In the genomic region with DNA sequence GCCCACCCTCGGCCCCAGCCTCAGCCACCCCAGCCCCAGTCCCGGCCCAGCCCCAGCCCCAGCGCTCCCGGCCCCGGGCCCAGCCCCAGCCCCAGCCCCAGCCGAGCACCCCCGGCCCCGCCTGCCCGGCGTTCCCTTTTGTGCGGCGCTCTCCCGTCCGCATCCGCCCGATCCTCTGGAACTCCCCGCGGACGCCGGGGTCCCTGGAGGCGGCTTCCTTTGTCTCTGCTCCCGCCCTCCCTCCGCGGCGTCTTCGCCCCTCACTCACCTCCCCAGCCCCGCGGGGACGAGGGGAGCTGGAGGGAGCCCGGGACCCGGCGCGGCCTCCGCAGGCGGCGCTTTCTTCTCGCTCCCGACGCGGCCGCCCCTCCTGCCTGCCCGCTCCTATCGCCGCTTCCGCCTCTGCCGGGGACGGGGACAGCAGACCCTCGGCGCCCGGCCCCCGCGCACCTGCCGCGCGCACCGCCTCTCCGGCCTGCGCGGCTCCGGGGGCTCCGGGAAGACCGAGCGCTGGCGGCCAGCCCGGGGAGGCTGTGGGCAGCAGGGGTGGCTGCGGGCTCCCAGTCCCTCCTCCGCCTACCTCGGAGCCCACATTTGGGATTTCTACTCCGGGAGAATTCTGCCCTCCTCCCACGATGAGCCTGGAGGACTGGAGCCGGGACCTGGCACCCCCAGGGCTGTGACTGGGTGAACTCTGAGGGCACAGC, we compare ENCODE assay signal across 11 cellular contexts. TPM values are rescaled to one million over a fixed set of nuclear protein-coding genes. Genes with fewer than 3 reads are reported as not detected.
DNase-seq lines count a peak whose midpoint lies in the region; ATAC-seq and TF ChIP-seq lines count a peak whose summit lies in the region.
"Had no signal": no experiment of that assay in that cellular context is flagged by ENCODE, and none has a peak within 500 bp of the region (broad histone marks: within the 10 kb centered on the region; RNA-seq: fewer than 3 reads in every experiment).

No MANE protein-coding gene starts in this region.

- H3K27ac Mint-ChIP-seq in T-helper 2 cell treated with Interferon-gamma antibody and Interleukin-4, amounts not matched to agents 5 μg/mL and 100 μg/mL, for 36 hours: no peak overlapping the region
- H3K27ac Mint-ChIP-seq in WTC11: no peak overlapping the region
- H3K27ac Mint-ChIP-seq: activated CD4-positive, alpha-beta T cell treated with anti-CD3 and anti-CD28 coated beads, Interleukin-2, amount 10 ng/mL, durations not matched to agents 7 days and 5 days had no signal

- ATAC-seq in WTC11: peak; percentile 24
- no peak for ATAC-seq in GM18858 (IDR thresholded peaks at IDR 0.05; ENCODE audit: unreplicated experiment)
- ATAC-seq in HG03354 (IDR thresholded peaks at IDR 0.05; ENCODE audit: poor library complexity, severe bottlenecking, unreplicated experiment): no peak

- peak overlapping the region; percentile 68 for H3K4me3 ChIP-seq in left ventricle myocardium inferior
- peak overlapping the region; percentile 59 for H3K4me3 ChIP-seq in smooth muscle cell

- TF ChIP-seq CTCF in WTC11 (IDR thresholded peaks at IDR 0.05) (no peak), left ventricle myocardium inferior (IDR thresholded peaks at IDR 0.05; ENCODE audit: borderline replicate concordance) (no peak), smooth muscle cell (IDR thresholded peaks at IDR 0.05; ENCODE audit: borderline replicate concordance, insufficient read depth, poor library complexity, severe bottlenecking) (no peak)

- peak overlapping the region; percentile 96 for H3K4me2 ChIP-seq in smooth muscle cell

- H3K79me2 ChIP-seq in smooth muscle cell (ENCODE audit: low read depth): no peaks in the 10 kb centered on the region

- peaks cover 9% of the 10 kb centered on the region for H3K4me1 Mint-ChIP-seq in T-helper 2 cell treated with Interferon-gamma antibody and Interleukin-4, amounts not matched to agents 5 μg/mL and 100 μg/mL, for 36 hours (ENCODE audit: low read depth)
- H3K4me1 Mint-ChIP-seq in WTC11: peaks cover 10% of the 10 kb centered on the region

- 3% methylated on average over 42 of the region's 71 CpGs for WGBS in smooth muscle cell (ENCODE audit: low lambda C conversion rate)

- H3K9me3 Mint-ChIP-seq in T-helper 2 cell treated with Interferon-gamma antibody and Interleukin-4, amounts not matched to agents 5 μg/mL and 100 μg/mL, for 36 hours: no peaks in the 10 kb centered on the region
- no peaks in the 10 kb centered on the region for H3K9me3 Mint-ChIP-seq in WTC11
- H3K9me3 Mint-ChIP-seq: activated CD4-positive, alpha-beta T cell treated with anti-CD3 and anti-CD28 coated beads, Interleukin-2, amount 10 ng/mL, durations not matched to agents 7 days and 5 days had no signal

- DNase-seq in T-helper 2 cell treated with Interferon-gamma antibody and Interleukin-4, amounts not matched to agents 5 μg/mL and 100 μg/mL, for 36 hours (ENCODE audit: low spot score): no peak
- DNase-seq in T-helper 2 cell: no peak
- DNase-seq in WTC11 (ENCODE audit: low spot score): peak; percentile 59
- DNase-seq in left ventricle myocardium inferior: no peak
- DNase-seq in smooth muscle cell (lab: John Stamatoyannopoulos, UW; ENCODE audit: unreplicated experiment): no peak
- no peak for DNase-seq in GF-D8 (lab: John Stamatoyannopoulos, UW)

- POLR2A ChIA-PET in WTC11 (lab: Charles Lee): interaction anchor here (0.8 to 1.6 kb wide), 3 partner anchors 9 to 83 kb away, joined by 3 to 4 read pairs (median 3); partner anchors contain the start of gene C1orf159

- CTCF ChIA-PET in WTC11 (lab: Charles Lee): interaction anchor here (0.6 to 4.3 kb wide), 37 partner anchors 7 to 271 kb away, joined by 3 to 57 read pairs (median 4); partner anchors contain the start of genes AGRN, HES4, ISG15 and NOC2L

- no peaks in the 10 kb centered on the region for H3K9me3 ChIP-seq in left ventricle myocardium inferior (replicated peaks)
- H3K9me3 ChIP-seq in smooth muscle cell (replicated peaks; ENCODE audit: low read depth): no peaks in the 10 kb centered on the region
- H3K9me3 ChIP-seq: BE2C had no signal

- H3K9ac ChIP-seq in smooth muscle cell (ENCODE audit: low read depth): no peak overlapping the region

- H3K27me3 Mint-ChIP-seq in T-helper 2 cell treated with Interferon-gamma antibody and Interleukin-4, amounts not matched to agents 5 μg/mL and 100 μg/mL, for 36 hours (ENCODE audit: low read depth): peaks cover 26% of the 10 kb centered on the region
- peaks cover 39% of the 10 kb centered on the region for H3K27me3 Mint-ChIP-seq in WTC11 (ENCODE audit: low read depth)

- intact Hi-C loops in left ventricle myocardium inferior (cut with micrococcal nuclease): no loop called here

- H3K36me3 Mint-ChIP-seq in T-helper 2 cell treated with Interferon-gamma antibody and Interleukin-4, amounts not matched to agents 5 μg/mL and 100 μg/mL, for 36 hours (ENCODE audit: low read depth): no peaks in the 10 kb centered on the region
- H3K36me3 Mint-ChIP-seq in WTC11: peaks cover 5% of the 10 kb centered on the region; the same call in 1 of the 2 replicates

- no peaks in the 10 kb centered on the region for H3K36me3 ChIP-seq in left ventricle myocardium inferior
- no peaks in the 10 kb centered on the region for H3K36me3 ChIP-seq in smooth muscle cell (ENCODE audit: low read depth)
- H3K36me3 ChIP-seq: BE2C had no signal

- peaks cover 56% of the 10 kb centered on the region for H3K27me3 ChIP-seq in left ventricle myocardium inferior (ENCODE audit: low read depth)
- peaks cover 14% of the 10 kb centered on the region for H3K27me3 ChIP-seq in smooth muscle cell (ENCODE audit: low read depth)

- H3K4me1 ChIP-seq in left ventricle myocardium inferior (peaks cover 30% of the 10 kb centered on the region), smooth muscle cell (ENCODE audit: low read depth) (peaks cover 7% of the 10 kb centered on the region)
- H3K4me1 ChIP-seq: BE2C had no signal

- H3K4me3 Mint-ChIP-seq in T-helper 2 cell treated with Interferon-gamma antibody and Interleukin-4, amounts not matched to agents 5 μg/mL and 100 μg/mL, for 36 hours: peak overlapping the region; percentile 54
- H3K4me3 Mint-ChIP-seq in WTC11: peak overlapping the region; percentile 67
- H3K4me3 Mint-ChIP-seq: activated CD4-positive, alpha-beta T cell treated with anti-CD3 and anti-CD28 coated beads, Interleukin-2, amount 10 ng/mL, durations not matched to agents 7 days and 5 days had no signal

- no peaks in the 10 kb centered on the region for H3F3A ChIP-seq in smooth muscle cell (ENCODE audit: low read depth)

- no peak overlapping the region for H3K27ac ChIP-seq in left ventricle myocardium inferior (replicated peaks)
- H3K27ac ChIP-seq in smooth muscle cell (ENCODE audit: low read depth): no peak overlapping the region

- H2AFZ ChIP-seq in smooth muscle cell (ENCODE audit: low read depth): no peak overlapping the region

- peaks cover 70% of the 10 kb centered on the region for H4K20me1 ChIP-seq in smooth muscle cell (ENCODE audit: low read depth)

TF ChIP-seq in WTC11, 78 proteins besides CTCF, POLR2A, EP300 and RAD21 (continues in another document):
- no peak for TF ChIP-seq RORB (CRISPR knock-in tag; IDR thresholded peaks at IDR 0.05)
- TF ChIP-seq, protein P1, sequence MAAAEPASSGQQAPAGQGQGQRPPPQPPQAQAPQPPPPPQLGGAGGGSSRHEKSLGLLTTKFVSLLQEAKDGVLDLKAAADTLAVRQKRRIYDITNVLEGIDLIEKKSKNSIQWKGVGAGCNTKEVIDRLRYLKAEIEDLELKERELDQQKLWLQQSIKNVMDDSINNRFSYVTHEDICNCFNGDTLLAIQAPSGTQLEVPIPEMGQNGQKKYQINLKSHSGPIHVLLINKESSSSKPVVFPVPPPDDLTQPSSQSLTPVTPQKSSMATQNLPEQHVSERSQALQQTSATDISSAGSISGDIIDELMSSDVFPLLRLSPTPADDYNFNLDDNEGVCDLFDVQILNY (CRISPR knock-in tag; IDR thresholded peaks at IDR 0.05): 0 out of 2 replicates have a peak, but pooled peaks have one; percentile 14
- no peak for TF ChIP-seq ESRRA (CRISPR knock-in tag; IDR thresholded peaks at IDR 0.05; ENCODE audit: borderline replicate concordance)
- TF ChIP-seq, protein P2, sequence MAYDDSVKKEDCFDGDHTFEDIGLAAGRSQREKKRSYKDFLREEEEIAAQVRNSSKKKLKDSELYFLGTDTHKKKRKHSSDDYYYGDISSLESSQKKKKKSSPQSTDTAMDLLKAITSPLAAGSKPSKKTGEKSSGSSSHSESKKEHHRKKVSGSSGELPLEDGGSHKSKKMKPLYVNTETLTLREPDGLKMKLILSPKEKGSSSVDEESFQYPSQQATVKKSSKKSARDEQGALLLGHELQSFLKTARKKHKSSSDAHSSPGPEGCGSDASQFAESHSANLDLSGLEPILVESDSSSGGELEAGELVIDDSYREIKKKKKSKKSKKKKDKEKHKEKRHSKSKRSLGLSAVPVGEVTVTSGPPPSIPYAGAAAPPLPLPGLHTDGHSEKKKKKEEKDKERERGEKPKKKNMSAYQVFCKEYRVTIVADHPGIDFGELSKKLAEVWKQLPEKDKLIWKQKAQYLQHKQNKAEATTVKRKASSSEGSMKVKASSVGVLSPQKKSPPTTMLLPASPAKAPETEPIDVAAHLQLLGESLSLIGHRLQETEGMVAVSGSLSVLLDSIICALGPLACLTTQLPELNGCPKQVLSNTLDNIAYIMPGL (CRISPR knock-in tag; IDR thresholded peaks at IDR 0.05): peak; percentile 49; the same call in 1 of the 2 replicates
- TF ChIP-seq NFATC4 (CRISPR knock-in tag; IDR thresholded peaks at IDR 0.05): no peak
- TF ChIP-seq CBFB (CRISPR knock-in tag; IDR thresholded peaks at IDR 0.05; ENCODE audit: low read depth): no peak
- no peak for TF ChIP-seq ATF1 (CRISPR knock-in tag; IDR thresholded peaks at IDR 0.05)

RNA-seq across cellular contexts. Expression of gene AGRN, which starts 14.0 kb away (rescaled TPM):
- total RNA-seq in WTC11 (2021) (184 to 198 TPM (median 186 TPM) in 3 replicates), left ventricle myocardium inferior (13.0 TPM), smooth muscle cell (24.7 and 28.9 TPM in 2 replicates)
- 17.5 and 31.0 TPM in 2 replicates for polyA plus RNA-seq in smooth muscle cell

RNA-seq across cellular contexts. Expression of gene ISG15, which starts 20.6 kb away (rescaled TPM):
- 29.5 to 38.3 TPM (median 36.1 TPM) in 3 replicates for total RNA-seq in WTC11 (2021)
- total RNA-seq in left ventricle myocardium inferior: 14.5 TPM
- 49.1 and 109 TPM in 2 replicates for total RNA-seq in smooth muscle cell
- polyA plus RNA-seq in smooth muscle cell: 147 and 148 TPM in 2 replicates

RNA-seq across cellular contexts. Expression of gene HES4, which starts 34.0 kb away (rescaled TPM):
- 4.5 to 10.7 TPM (median 8.3 TPM) in 3 replicates for total RNA-seq in WTC11 (2021)
- total RNA-seq in left ventricle myocardium inferior: 34.0 TPM
- total RNA-seq in smooth muscle cell: 33.8 and 57.0 TPM in 2 replicates
- polyA plus RNA-seq in smooth muscle cell: 72.0 and 82.1 TPM in 2 replicates

RNA-seq across cellular contexts. Expression of gene RNF223, which starts 40.2 kb away (rescaled TPM):
- not detected in 3 replicates for total RNA-seq in WTC11 (2021)
- not detected for total RNA-seq in left ventricle myocardium inferior
- 0.81 and 4.3 TPM in 2 replicates for total RNA-seq in smooth muscle cell
- 1.6 and 1.9 TPM in 2 replicates for polyA plus RNA-seq in smooth muscle cell
- total RNA-seq: activated CD4-positive, alpha-beta T cell treated with anti-CD3 and anti-CD28 coated beads, Interleukin-2, amount 10 ng/mL, durations not matched to agents 7 days and 5 days; omental fat pad had no signal

RNA-seq across cellular contexts. Expression of gene PERM1, which starts 52.0 kb away (rescaled TPM):
- not detected in 3 replicates for total RNA-seq in WTC11 (2021)
- total RNA-seq in left ventricle myocardium inferior: 160 TPM
- 0.22 TPM in 1 of 2 replicates, not detected in the other for total RNA-seq in smooth muscle cell
- polyA plus RNA-seq in smooth muscle cell: 2.6 and 3.1 TPM in 2 replicates
- total RNA-seq: activated CD4-positive, alpha-beta T cell treated with anti-CD3 and anti-CD28 coated beads, Interleukin-2, amount 10 ng/mL, durations not matched to agents 7 days and 5 days had no signal
